In genomic region chr2:161340930-161341413, GRCh38 we compare ENCODE assay signal across 7 cellular contexts. TPM values are rescaled to one million over a fixed set of nuclear protein-coding genes. Genes with fewer than 3 reads are reported as not detected.
DNase-seq lines count a peak whose midpoint lies in the region; ATAC-seq, FAIRE-seq and TF ChIP-seq lines count a peak whose summit lies in the region.
"Not testable (repeated sequence)": the region's sequence is repeated elsewhere in the genome, so short reads cannot be mapped to it uniquely, and the experiment has no call there.

No MANE protein-coding gene starts in this region.

- TF ChIP-seq RAD21 in HepG2 (CRISPR knock-in tag; IDR thresholded peaks at IDR 0.05): not testable (repeated sequence)

- not testable (repeated sequence) for H3K4me1 ChIP-seq in adipocyte (ENCODE audit: control insufficient read depth, insufficient read depth, low read length); endodermal cell (ENCODE audit: control insufficient read depth, insufficient read depth, low read length); HepG2 (ENCODE audit: insufficient read depth, low read length)

- peak; percentile 27 for ATAC-seq in T-helper 17 cell
- ATAC-seq in Right ventricle myocardium superior (ENCODE audit: poor library complexity): peak; percentile 52
- peak; percentile 26; the same call in 2 of the 3 replicates for ATAC-seq in HepG2
- peak; percentile 71 for ATAC-seq in stimulated activated memory B cell treated with anti-CD40 and anti-IgM and Interleukin-4, amounts not matched to agents 10 μg/mL and 1 μg/mL and 100 μg/mL, for 72 hours

- H3K27ac ChIP-seq in endodermal cell (ENCODE audit: low read depth, low read length); HepG2 (ENCODE audit: extremely low read length, insufficient read depth, low read length): not testable (repeated sequence)

- H3K9ac ChIP-seq in adipocyte (ENCODE audit: low read length): peak overlapping the region; percentile 51
- H3K9ac ChIP-seq in endodermal cell (ENCODE audit: extremely low read depth, low read length, poor library complexity, severe bottlenecking); HepG2 (ENCODE audit: insufficient read depth, low read depth, low read length): not testable (repeated sequence)

- not testable (repeated sequence) for H3K27me3 Mint-ChIP-seq in T-helper 17 cell; endodermal cell (ENCODE audit: insufficient read depth); stimulated activated memory B cell treated with anti-CD40 and anti-IgM and Interleukin-4, amounts not matched to agents 10 μg/mL and 1 μg/mL and 100 μg/mL, for 72 hours

- not testable (repeated sequence) for TF ChIP-seq EP300 in HepG2 (IDR thresholded peaks at IDR 0.05; ENCODE audit: low read depth in 2 of 2, low read length in 2 of 2); HepG2 (CRISPR knock-in tag; IDR thresholded peaks at IDR 0.05; ENCODE audit: borderline replicate concordance)

- CTCF ChIA-PET in HepG2 (lab: Yijun Ruan, JAX; ENCODE audit: low intra/inter-chr PET ratio, low total read pairs): not testable (repeated sequence)

- H3K27ac Mint-ChIP-seq in T-helper 17 cell; endodermal cell; stimulated activated memory B cell treated with anti-CD40 and anti-IgM and Interleukin-4, amounts not matched to agents 10 μg/mL and 1 μg/mL and 100 μg/mL, for 72 hours: not testable (repeated sequence)

- TF ChIP-seq CTCF in endodermal cell (conservative IDR thresholded peaks at IDR 0.05); HepG2 (CRISPR knock-in tag; IDR thresholded peaks at IDR 0.05): not testable (repeated sequence)

- DNase-seq in ELR (ENCODE audit: low read depth): peak; percentile 24
- DNase-seq in T-helper 17 cell; adipocyte (ENCODE audit: low read depth); endodermal cell; Right ventricle myocardium superior; HepG2 (ENCODE audit: low spot score): not testable (repeated sequence)

- not testable (repeated sequence) for H3K9me3 ChIP-seq in T-helper 17 cell (ENCODE audit: control insufficient read depth, low read length, poor library complexity, severe bottlenecking); adipocyte (ENCODE audit: control insufficient read depth, low read length); endodermal cell (ENCODE audit: control insufficient read depth, low read length); HepG2 (ENCODE audit: low read length)

- not testable (repeated sequence) for H2AFZ ChIP-seq in HepG2 (ENCODE audit: low read length)

- intact Hi-C loops in Right ventricle myocardium superior (cut with DNase I); HepG2 (cut with micrococcal nuclease; ENCODE audit: unreplicated experiment): not testable (repeated sequence)

- in situ Hi-C loops in HepG2 (cut with HindIII; ENCODE audit: extremely low pct_ligation_motif_present, low pct_unique_long_range_greater_than_20kb): not testable (repeated sequence)

- not testable (repeated sequence) for H3K4me3 Mint-ChIP-seq in T-helper 17 cell; stimulated activated memory B cell treated with anti-CD40 and anti-IgM and Interleukin-4, amounts not matched to agents 10 μg/mL and 1 μg/mL and 100 μg/mL, for 72 hours
- peak overlapping the region; percentile 38 for H3K4me3 Mint-ChIP-seq in endodermal cell

- not testable (repeated sequence) for H3K27me3 ChIP-seq in adipocyte (replicated peaks; ENCODE audit: control insufficient read depth, insufficient read depth, low read length); endodermal cell (ENCODE audit: control insufficient read depth, insufficient read depth, low read length, poor library complexity, severe bottlenecking); HepG2 (ENCODE audit: control insufficient read depth in 1 of 2, insufficient read depth in 2 of 2, low read length in 2 of 2)

- not testable (repeated sequence) for H3K9me3 Mint-ChIP-seq in endodermal cell; stimulated activated memory B cell treated with anti-CD40 and anti-IgM and Interleukin-4, amounts not matched to agents 10 μg/mL and 1 μg/mL and 100 μg/mL, for 72 hours

- H3K4me2 ChIP-seq in HepG2 (ENCODE audit: low read depth, low read length): not testable (repeated sequence)

- not testable (repeated sequence) for H3K36me3 Mint-ChIP-seq in T-helper 17 cell (ENCODE audit: low read depth)
- peaks cover 39% of the 10 kb centered on the region for H3K36me3 Mint-ChIP-seq in endodermal cell (ENCODE audit: low read depth)
- H3K36me3 Mint-ChIP-seq in stimulated activated memory B cell treated with anti-CD40 and anti-IgM and Interleukin-4, amounts not matched to agents 10 μg/mL and 1 μg/mL and 100 μg/mL, for 72 hours: peaks cover 52% of the 10 kb centered on the region

- BruUV-seq in HepG2 (replicated peaks; lab: Mats Ljungman, UMichigan): not testable (repeated sequence)

- peak overlapping the region; percentile 44 for H3K4me3 ChIP-seq in adipocyte (ENCODE audit: low read length)
- not testable (repeated sequence) for H3K4me3 ChIP-seq in endodermal cell (ENCODE audit: low read length); HepG2 (replicated peaks in 1 of 3; ENCODE audit: insufficient read depth in 1 of 3, low read depth in 2 of 3, low read length in 3 of 3)

- 97% methylated on average over 25 of the region's 64 CpGs; no CpG with 5 or more reads in 1 of the 2 experiments for WGBS in endodermal cell (ENCODE audit: insufficient coverage in 1 of 2, insufficient read length in 1 of 2), 2 experiments
- WGBS in HepG2 (ENCODE audit: low lambda C conversion rate): 98% methylated on average over 37 of the region's 64 CpGs

- POLR2A ChIA-PET in HepG2 (lab: Yijun Ruan, JAX): not testable (repeated sequence)

- not testable (repeated sequence) for H4K20me1 ChIP-seq in HepG2 (ENCODE audit: insufficient read depth, low read length)

- H3K4me1 Mint-ChIP-seq in T-helper 17 cell, endodermal cell: not testable (repeated sequence)
- peaks cover 24% of the 10 kb centered on the region for H3K4me1 Mint-ChIP-seq in stimulated activated memory B cell treated with anti-CD40 and anti-IgM and Interleukin-4, amounts not matched to agents 10 μg/mL and 1 μg/mL and 100 μg/mL, for 72 hours

- not testable (repeated sequence) for TF ChIP-seq POLR2A in HepG2 (IDR thresholded peaks at IDR 0.05; ENCODE audit: insufficient read depth in 1 of 2, low read depth in 2 of 2, low read length in 2 of 2)

- not testable (repeated sequence) for H3K36me3 ChIP-seq in adipocyte (ENCODE audit: control insufficient read depth, insufficient read depth, low read length, severe bottlenecking)
- peaks cover 14% of the 10 kb centered on the region for H3K36me3 ChIP-seq in endodermal cell (ENCODE audit: control insufficient read depth, insufficient read depth, low read length)
- peaks cover 0 to 12% of the 10 kb centered on the region in 2 experiments; a peak in 4 of 5 replicates for H3K36me3 ChIP-seq in HepG2 (replicated peaks in 1 of 2; ENCODE audit: control insufficient read depth in 1 of 2, insufficient read depth in 2 of 2, low read length in 2 of 2)

- peaks cover 58% of the 10 kb centered on the region for H3K79me2 ChIP-seq in HepG2 (ENCODE audit: insufficient read depth, low read length)

- not testable (repeated sequence) for FAIRE-seq in HepG2 (lab: Jason Lieb, UNC)

RNA-seq across cellular contexts. Expression of gene PSMD14, which starts 32.7 kb away (rescaled TPM):
- total RNA-seq in T-helper 17 cell (10 to 100 TPM; 28.7 to 38.6 TPM), endodermal cell (10 to 100 TPM; 78.3 to 86.2 TPM), Right ventricle myocardium superior (42.8 TPM), HepG2 (2016; rRNA removed; fragmentation: Illumina TruSeq; extraction: Trizol) (149 and 231 TPM in 2 replicates)
- 70.7 TPM for polyA plus RNA-seq in endodermal cell (2013, experiment 1 of 2)
- polyA plus RNA-seq in endodermal cell (2013, experiment 2 of 2): 69.9 TPM
- total RNA-seq in HepG2 (2016; cell fraction: cytosol; rRNA removed; fragmentation: Illumina TruSeq; extraction: Trizol; ENCODE audit: low read depth): 39.6 and 43.9 TPM in 2 replicates
- total RNA-seq in HepG2 (2016; cell fraction: insoluble cytoplasmic fraction; rRNA removed; fragmentation: Illumina TruSeq; extraction: Trizol): 153 and 232 TPM in 2 replicates
- 53.1 and 54.7 TPM in 2 replicates for total RNA-seq in HepG2 (2016; cell fraction: membrane; rRNA removed; fragmentation: Illumina TruSeq; extraction: Trizol)
- total RNA-seq in HepG2 (2016; cell fraction: nucleus; rRNA removed; fragmentation: Illumina TruSeq; extraction: Trizol): 116 and 118 TPM in 2 replicates
- 40.8 and 60.6 TPM in 2 replicates for polyA plus RNA-seq in HepG2 (2011; rRNA removed)
- polyA plus RNA-seq in HepG2 (2011; cell fraction: cytosol; rRNA removed): 29.9 and 42.7 TPM in 2 replicates
- 12.9 and 15.9 TPM in 2 replicates for polyA plus RNA-seq in HepG2 (2011; cell fraction: nucleus; rRNA removed)
- polyA plus RNA-seq in HepG2 (2012): 64.5 and 66.6 TPM in 2 replicates
- 24.0 and 25.1 TPM in 2 replicates for polyA plus RNA-seq in HepG2 (2016; cell fraction: cytosol; fragmentation: Illumina TruSeq; extraction: Trizol; ENCODE audit: low read depth)
- polyA plus RNA-seq in HepG2 (2016; cell fraction: insoluble cytoplasmic fraction; fragmentation: Illumina TruSeq; extraction: Trizol; ENCODE audit: low read depth): 189 and 200 TPM in 2 replicates
- polyA plus RNA-seq in HepG2 (2016; cell fraction: membrane; fragmentation: Illumina TruSeq; extraction: Trizol; ENCODE audit: low read depth): 30.2 and 33.4 TPM in 2 replicates
- polyA plus RNA-seq in HepG2 (2016; cell fraction: nucleus; fragmentation: Illumina TruSeq; extraction: Trizol; ENCODE audit: insufficient read depth, low read depth): 70.5 and 71.9 TPM in 2 replicates
- polyA minus RNA-seq in HepG2 (2011; rRNA and poly(A)+ RNA removed; ENCODE audit: low replicate concordance): 13.9 and 20.3 TPM in 2 replicates
- 25.6 and 31.3 TPM in 2 replicates for polyA minus RNA-seq in HepG2 (2011; cell fraction: cytosol; rRNA and poly(A)+ RNA removed)
- 114 and 131 TPM in 2 replicates for polyA minus RNA-seq in HepG2 (2011; cell fraction: nucleus; rRNA and poly(A)+ RNA removed)
